Comparison of ENCODE assay signal across 9 cellular contexts in genomic region chr11:59053387-59053786, GRCh38. TPM values are rescaled to one million over a fixed set of nuclear protein-coding genes. Genes with fewer than 3 reads are reported as not detected.
DNase-seq lines count a peak whose midpoint lies in the region; ATAC-seq and TF ChIP-seq lines count a peak whose summit lies in the region.
"Had no signal": no experiment of that assay in that cellular context is flagged by ENCODE, and none has a peak within 500 bp of the region (broad histone marks: within the 10 kb centered on the region; RNA-seq: fewer than 3 reads in every experiment).

No MANE protein-coding gene starts in this region.

- H3K4me3 Mint-ChIP-seq in naive B cell: peak overlapping the region; percentile 18 to 76 (median 44)
- H3K4me3 Mint-ChIP-seq: activated naive CD8-positive, alpha-beta T cell had no signal

- no peaks in the 10 kb centered on the region for H3K79me2 ChIP-seq in Loucy (ENCODE audit: insufficient read depth, low read length)

- no peaks in the 10 kb centered on the region for H3K27me3 Mint-ChIP-seq in naive B cell

- ATAC-seq in GM19438 (IDR thresholded peaks at IDR 0.05; ENCODE audit: low read depth, unreplicated experiment): peak; percentile 53
- peak; percentile 36 to 46 for ATAC-seq in naive B cell (ENCODE audit: low read depth in 2 of 2)

- peak; percentile 74 for TF ChIP-seq CTCF in Loucy (conservative IDR thresholded peaks at IDR 0.05; ENCODE audit: low read length)

- H3K9me3 ChIP-seq in Loucy (ENCODE audit: insufficient read depth, low read depth, low read length): no peaks in the 10 kb centered on the region

- no peak overlapping the region for H2AFZ ChIP-seq in Loucy (ENCODE audit: low read length)

- no peak overlapping the region for H3K4me3 ChIP-seq in Loucy (ENCODE audit: low read length, poor library complexity, severe bottlenecking)

- no peak overlapping the region for H3K4me2 ChIP-seq in Loucy (ENCODE audit: low read depth, low read length, poor library complexity, severe bottlenecking)

- peak; percentile 6 for DNase-seq in COR-L47 (lab: John Stamatoyannopoulos, UW)
- peak; percentile 82 for DNase-seq in activated CD4-positive, alpha-beta T cell treated with anti-CD3 and anti-CD28 coated beads, Interleukin-2, amount 50 U/mL, for 1 hour
- peak; percentile 77 for DNase-seq in effector CD4-positive, alpha-beta T cell
- DNase-seq in naive B cell: peak; percentile 60
- peak; percentile 64 for DNase-seq in stimulated activated CD8-positive, alpha-beta memory T cell treated with anti-CD3 and anti-CD28 coated beads, Interleukin-7, amount 100 ng/mL, for 24 hours (ENCODE audit: low read depth)
- DNase-seq in D341Med (ENCODE audit: low spot score): no peak

- H3K36me3 ChIP-seq in Loucy (ENCODE audit: insufficient read depth, low read length): no peaks in the 10 kb centered on the region

- no peaks in the 10 kb centered on the region for H3K9me3 Mint-ChIP-seq in naive B cell

- no peaks in the 10 kb centered on the region for H3K9me2 ChIP-seq in Loucy (replicated peaks; ENCODE audit: low read depth, low read length)

- H3K4me1 Mint-ChIP-seq in naive B cell: peaks cover 45 to 72% (median 64%) of the 10 kb centered on the region in 3 donors

- peaks cover 7 to 10% of the 10 kb centered on the region in 2 donors for H3K36me3 Mint-ChIP-seq in naive B cell
- H3K36me3 Mint-ChIP-seq: activated naive CD8-positive, alpha-beta T cell had no signal

- H3K9ac ChIP-seq in Loucy (ENCODE audit: low read depth, low read length, poor library complexity, severe bottlenecking): no peak overlapping the region

- no peaks in the 10 kb centered on the region for H3F3A ChIP-seq in Loucy (ENCODE audit: low read depth)

- no peaks in the 10 kb centered on the region for H4K20me1 ChIP-seq in Loucy (ENCODE audit: insufficient read depth, low read length, poor library complexity, severe bottlenecking)

- H3K4me1 ChIP-seq in Loucy (ENCODE audit: insufficient read depth, low read length, poor library complexity, severe bottlenecking): peaks cover 17% of the 10 kb centered on the region

- H3K27me3 ChIP-seq in Loucy (ENCODE audit: insufficient read depth, low read length, poor library complexity, severe bottlenecking): no peaks in the 10 kb centered on the region

- peak overlapping the region in 3 of 6 donors; percentile 15 to 44 (median 21) for H3K27ac Mint-ChIP-seq in naive B cell
- H3K27ac Mint-ChIP-seq: activated naive CD8-positive, alpha-beta T cell had no signal

RNA-seq across cellular contexts. Expression of gene GLYATL1B, which starts 32.7 kb away (rescaled TPM):
- polyA plus RNA-seq in naive B cell (ENCODE audit: low read depth in 6 of 6): 1 to 10 TPM in 4 of 6 donors, under 1 TPM in 1, not detected in 1; 0.52 to 2.4 (median 1.6) TPM

RNA-seq across cellular contexts. Expression of gene FAM111B, which starts 53.6 kb away (rescaled TPM):
- 10 to 100 TPM in 5 of 6 donors, 1 to 10 TPM in 1; 9.4 to 69.2 (median 10.4) TPM for polyA plus RNA-seq in naive B cell (ENCODE audit: low read depth in 6 of 6)
